In genomic region chr17:19750835-19751234, GRCh38 we compare ENCODE assay signal across 1 cellular context.
TF ChIP-seq lines count a peak whose summit lies in the region.

No MANE protein-coding gene starts in this region.

TF ChIP-seq in GM23338, 12 proteins besides CTCF, POLR2A, EP300 and RAD21 (continued from another document):
- TF ChIP-seq, protein P1, sequence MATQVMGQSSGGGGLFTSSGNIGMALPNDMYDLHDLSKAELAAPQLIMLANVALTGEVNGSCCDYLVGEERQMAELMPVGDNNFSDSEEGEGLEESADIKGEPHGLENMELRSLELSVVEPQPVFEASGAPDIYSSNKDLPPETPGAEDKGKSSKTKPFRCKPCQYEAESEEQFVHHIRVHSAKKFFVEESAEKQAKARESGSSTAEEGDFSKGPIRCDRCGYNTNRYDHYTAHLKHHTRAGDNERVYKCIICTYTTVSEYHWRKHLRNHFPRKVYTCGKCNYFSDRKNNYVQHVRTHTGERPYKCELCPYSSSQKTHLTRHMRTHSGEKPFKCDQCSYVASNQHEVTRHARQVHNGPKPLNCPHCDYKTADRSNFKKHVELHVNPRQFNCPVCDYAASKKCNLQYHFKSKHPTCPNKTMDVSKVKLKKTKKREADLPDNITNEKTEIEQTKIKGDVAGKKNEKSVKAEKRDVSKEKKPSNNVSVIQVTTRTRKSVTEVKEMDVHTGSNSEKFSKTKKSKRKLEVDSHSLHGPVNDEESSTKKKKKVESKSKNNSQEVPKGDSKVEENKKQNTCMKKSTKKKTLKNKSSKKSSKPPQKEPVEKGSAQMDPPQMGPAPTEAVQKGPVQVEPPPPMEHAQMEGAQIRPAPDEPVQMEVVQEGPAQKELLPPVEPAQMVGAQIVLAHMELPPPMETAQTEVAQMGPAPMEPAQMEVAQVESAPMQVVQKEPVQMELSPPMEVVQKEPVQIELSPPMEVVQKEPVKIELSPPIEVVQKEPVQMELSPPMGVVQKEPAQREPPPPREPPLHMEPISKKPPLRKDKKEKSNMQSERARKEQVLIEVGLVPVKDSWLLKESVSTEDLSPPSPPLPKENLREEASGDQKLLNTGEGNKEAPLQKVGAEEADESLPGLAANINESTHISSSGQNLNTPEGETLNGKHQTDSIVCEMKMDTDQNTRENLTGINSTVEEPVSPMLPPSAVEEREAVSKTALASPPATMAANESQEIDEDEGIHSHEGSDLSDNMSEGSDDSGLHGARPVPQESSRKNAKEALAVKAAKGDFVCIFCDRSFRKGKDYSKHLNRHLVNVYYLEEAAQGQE (IDR thresholded peaks at IDR 0.05; ENCODE audit: unreplicated experiment): no peak
- TF ChIP-seq EZH2 (IDR thresholded peaks at IDR 0.05; ENCODE audit: low read depth, unreplicated experiment): no peak
- TF ChIP-seq ZNF331 (CRISPR knock-in tag; IDR thresholded peaks at IDR 0.05; ENCODE audit: low read depth): no peak
- no peak for TF ChIP-seq ETS1 (IDR thresholded peaks at IDR 0.05)
- no peak for TF ChIP-seq NANOG (IDR thresholded peaks at IDR 0.05; ENCODE audit: borderline replicate concordance)
